2 cellular contexts compared by ENCODE assay signal in the genomic region with DNA sequence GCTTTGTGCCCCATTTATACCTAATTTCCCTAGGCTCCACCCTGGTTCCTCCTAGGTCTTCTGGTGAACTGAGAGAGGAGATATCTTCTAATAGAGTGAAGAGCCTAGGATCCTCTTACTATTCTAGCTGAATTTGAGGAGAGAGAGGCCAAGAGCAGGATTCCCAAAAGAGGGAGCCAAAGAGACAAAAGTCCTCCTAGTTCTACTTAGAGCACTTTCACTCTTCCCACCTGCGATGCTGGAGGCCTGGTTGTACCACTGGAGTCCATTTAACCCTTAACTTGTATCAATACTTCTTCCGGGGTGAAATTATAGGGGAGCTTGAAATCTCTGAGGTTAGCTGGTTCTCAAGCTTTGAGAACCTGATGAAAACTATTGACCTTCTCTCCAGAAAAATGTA.
TF ChIP-seq lines count a peak whose summit lies in the region.

No MANE protein-coding gene starts in this region.

TF ChIP-seq in IMR-90, 13 proteins besides CTCF, POLR2A, EP300 and RAD21:
- TF ChIP-seq SMC3 (IDR thresholded peaks at IDR 0.05; ENCODE audit: low read depth, low read length) (peak; percentile 46; the same call in 1 of the 2 replicates), MXI1 (IDR thresholded peaks at IDR 0.05; ENCODE audit: borderline replicate concordance, low read depth, low read length) (no peak)

TF ChIP-seq in liver, 16 proteins besides CTCF, POLR2A, EP300 and RAD21:
- TF ChIP-seq YY1 (IDR thresholded peaks at IDR 0.05) (no peak), FOXA2 (IDR thresholded peaks at IDR 0.05) (no peak), HNF4A (conservative IDR thresholded peaks at IDR 0.05) (peak in 1 of 2 donors; percentile 29), EGR1 (IDR thresholded peaks at IDR 0.05; ENCODE audit: low read depth in 2 of 2) (no peak), SP1 (IDR thresholded peaks at IDR 0.05) (no peak), FOXA1 (IDR thresholded peaks at IDR 0.05) (no peak)
- TF ChIP-seq, protein P1, sequence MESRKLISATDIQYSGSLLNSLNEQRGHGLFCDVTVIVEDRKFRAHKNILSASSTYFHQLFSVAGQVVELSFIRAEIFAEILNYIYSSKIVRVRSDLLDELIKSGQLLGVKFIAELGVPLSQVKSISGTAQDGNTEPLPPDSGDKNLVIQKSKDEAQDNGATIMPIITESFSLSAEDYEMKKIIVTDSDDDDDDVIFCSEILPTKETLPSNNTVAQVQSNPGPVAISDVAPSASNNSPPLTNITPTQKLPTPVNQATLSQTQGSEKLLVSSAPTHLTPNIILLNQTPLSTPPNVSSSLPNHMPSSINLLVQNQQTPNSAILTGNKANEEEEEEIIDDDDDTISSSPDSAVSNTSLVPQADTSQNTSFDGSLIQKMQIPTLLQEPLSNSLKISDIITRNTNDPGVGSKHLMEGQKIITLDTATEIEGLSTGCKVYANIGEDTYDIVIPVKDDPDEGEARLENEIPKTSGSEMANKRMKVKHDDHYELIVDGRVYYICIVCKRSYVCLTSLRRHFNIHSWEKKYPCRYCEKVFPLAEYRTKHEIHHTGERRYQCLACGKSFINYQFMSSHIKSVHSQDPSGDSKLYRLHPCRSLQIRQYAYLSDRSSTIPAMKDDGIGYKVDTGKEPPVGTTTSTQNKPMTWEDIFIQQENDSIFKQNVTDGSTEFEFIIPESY (IDR thresholded peaks at IDR 0.05) = no peak
